ENCODE assay signal across 8 cellular contexts in the genomic region with DNA sequence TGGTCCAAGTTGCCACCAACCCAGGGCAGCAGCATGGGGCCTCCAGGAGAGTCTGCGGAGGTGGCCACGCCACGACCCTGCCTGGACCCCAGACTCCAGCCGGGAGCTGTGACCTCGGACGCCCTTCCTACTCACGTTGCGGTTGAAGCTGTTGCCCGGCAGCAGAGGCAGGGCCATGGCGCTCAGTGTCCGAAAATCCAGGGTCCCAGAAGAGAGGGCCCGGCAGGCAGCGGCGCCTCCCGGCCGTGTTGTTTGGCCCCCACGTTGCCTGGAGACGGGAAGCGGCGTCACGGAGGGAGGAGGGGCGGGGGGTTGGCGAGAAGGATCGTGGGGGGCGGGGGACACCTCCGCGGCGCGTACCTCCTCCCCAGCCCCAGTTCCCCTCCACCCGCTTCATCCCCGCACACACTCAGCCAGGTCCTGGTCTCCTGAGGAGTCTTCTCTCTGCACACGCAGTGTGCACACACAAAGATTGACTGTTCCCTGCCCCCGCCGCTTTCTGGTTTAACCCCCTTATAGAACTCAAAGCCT. TPM values are rescaled to one million over a fixed set of nuclear protein-coding genes. Genes with fewer than 3 reads are reported as not detected.
A peak's percentile ranks its signal among the peaks of the same experiment; 100 is the strongest.
DNase-seq lines count a peak whose midpoint lies in the region.

A gene with protein sequence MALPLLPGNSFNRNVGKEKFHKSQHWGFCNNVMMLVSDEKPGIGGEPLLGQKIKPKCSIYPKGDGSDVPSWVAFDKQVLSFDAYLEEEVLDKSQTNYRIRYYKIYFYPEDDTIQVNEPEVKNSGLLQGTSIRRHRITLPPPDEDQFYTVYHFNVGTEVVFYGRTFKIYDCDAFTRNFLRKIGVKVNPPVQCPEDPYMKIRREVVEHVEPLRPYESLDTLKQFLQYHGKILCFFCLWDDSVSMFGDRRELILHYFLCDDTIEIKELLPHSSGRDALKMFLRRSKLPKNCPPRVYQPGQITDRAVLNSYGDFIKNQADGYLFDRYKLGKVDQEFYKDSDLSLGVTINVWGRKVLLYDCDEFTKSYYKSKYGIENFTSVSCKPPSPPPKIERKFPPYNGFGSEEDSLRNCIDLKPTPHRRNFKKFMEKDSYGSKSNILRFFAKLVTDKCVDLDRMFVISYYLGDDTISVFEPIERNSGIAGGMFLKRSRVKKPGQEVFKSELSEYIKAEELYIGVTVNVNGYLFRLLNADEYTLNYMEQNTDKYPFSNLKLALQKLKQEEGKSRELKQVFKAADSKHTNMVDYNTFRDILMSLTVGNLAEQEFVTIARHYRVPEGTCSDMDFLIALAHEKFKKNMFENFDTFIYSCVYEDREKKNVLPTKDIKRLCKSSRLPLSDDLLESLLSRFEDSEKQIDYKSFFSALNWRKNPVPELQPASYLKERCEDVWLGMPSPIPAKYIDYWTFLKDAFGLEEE (minus strand): TSS at position 261 of the 531 bp plus-strand sequence. CDS start 84 bp downstream, at position 177.

- no peaks in the 10 kb centered on the region for H3K4me1 ChIP-seq in mesodermal cell (ENCODE audit: control insufficient read depth, insufficient read depth, low read length, poor library complexity, severe bottlenecking)

- 25 to 61% methylated on average over 3 to 12 of the region's 34 CpGs for WGBS in mesodermal cell (ENCODE audit: insufficient coverage in 2 of 2), 2 experiments

- POLR2A ChIA-PET in activated CD4-positive, alpha-beta memory T cell treated with anti-CD3 and anti-CD28 coated beads, Interleukin-2, amount 10 ng/mL, durations not matched to agents 7 days and 5 days (lab: Charles Lee), result interaction anchor here (1.7 kb wide), 1 partner anchor 90 kb away, joined by 8 read pairs; no protein-coding TSS in a partner anchor

- no peaks in the 10 kb centered on the region for H3K27me3 Mint-ChIP-seq in activated CD4-positive, alpha-beta memory T cell treated with anti-CD3 and anti-CD28 coated beads, Interleukin-2, amount 10 ng/mL, durations not matched to agents 7 days and 5 days

- no peaks in the 10 kb centered on the region for H3K36me3 ChIP-seq in mesodermal cell (ENCODE audit: control insufficient read depth, insufficient read depth, low read length)

- H3K27ac ChIP-seq in mesodermal cell (ENCODE audit: low read depth, low read length, severe bottlenecking), result no peak within 1 kb of the TSS

- H3K27ac Mint-ChIP-seq in activated CD4-positive, alpha-beta memory T cell treated with anti-CD3 and anti-CD28 coated beads, Interleukin-2, amount 10 ng/mL, durations not matched to agents 7 days and 5 days, result peak within 1 kb of the TSS; percentile 86

- H3K4me3 ChIP-seq in mesodermal cell (ENCODE audit: extremely low read depth, insufficient read depth, low read length, poor library complexity, severe bottlenecking), result peak within 1 kb of the TSS; percentile 8

- no peaks in the 10 kb centered on the region for H3K9me3 Mint-ChIP-seq in activated CD4-positive, alpha-beta memory T cell treated with anti-CD3 and anti-CD28 coated beads, Interleukin-2, amount 10 ng/mL, durations not matched to agents 7 days and 5 days

- peaks cover 20% of the 10 kb centered on the region for H3K4me1 Mint-ChIP-seq in activated CD4-positive, alpha-beta memory T cell treated with anti-CD3 and anti-CD28 coated beads, Interleukin-2, amount 10 ng/mL, durations not matched to agents 7 days and 5 days

- H3K36me3 Mint-ChIP-seq in activated CD4-positive, alpha-beta memory T cell treated with anti-CD3 and anti-CD28 coated beads, Interleukin-2, amount 10 ng/mL, durations not matched to agents 7 days and 5 days (ENCODE audit: low read depth), result no peaks in the 10 kb centered on the region

- H3K4me3 Mint-ChIP-seq in activated CD4-positive, alpha-beta memory T cell treated with anti-CD3 and anti-CD28 coated beads, Interleukin-2, amount 10 ng/mL, durations not matched to agents 7 days and 5 days, result peak within 1 kb of the TSS; percentile 72

- H3K9me3 ChIP-seq in mesodermal cell (ENCODE audit: control insufficient read depth, low read length), result no peaks in the 10 kb centered on the region

- DNase-seq in NCI-H2227 (lab: John Stamatoyannopoulos, UW; ENCODE audit: unreplicated experiment) (peak; percentile 39), NCI-H2227 treated with DMSO at 0.1 percent for 48 hours (lab: John Stamatoyannopoulos, UW) (no peak), NCI-H524 treated with DMSO at 0.1 percent for 48 hours (lab: John Stamatoyannopoulos, UW) (no peak), COLO829 (ENCODE audit: low spot score) (no peak)
- peak; percentile 55 for DNase-seq in activated CD4-positive, alpha-beta memory T cell treated with anti-CD3 and anti-CD28 coated beads, Interleukin-2, amount 10 ng/mL, durations not matched to agents 7 days and 5 days
- peak; percentile 58 for DNase-seq in effector CD8-positive, alpha-beta T cell (lab: John Stamatoyannopoulos, UW)
- DNase-seq in stimulated activated CD8-positive, alpha-beta memory T cell treated with anti-CD3 and anti-CD28 coated beads, Interleukin-7, amount 100 ng/mL, for 24 hours (ENCODE audit: low read depth), result peak; percentile 7

- CTCF ChIA-PET in activated CD4-positive, alpha-beta memory T cell treated with anti-CD3 and anti-CD28 coated beads, Interleukin-2, amount 10 ng/mL, durations not matched to agents 7 days and 5 days (lab: Charles Lee), result no interaction called here

RNA-seq across cellular contexts. Expression of the gene that starts here (rescaled TPM):
- total RNA-seq in activated CD4-positive, alpha-beta memory T cell treated with anti-CD3 and anti-CD28 coated beads, Interleukin-2, amount 10 ng/mL, durations not matched to agents 7 days and 5 days, result under 1 TPM; 0.63 TPM
- polyA plus RNA-seq in mesodermal cell (2013, experiment 1 of 2), result 1.8 TPM
- polyA plus RNA-seq in mesodermal cell (2013, experiment 2 of 2), result 2.2 TPM

Comparison
In these comparisons a context has a peak if more than half of its experiments do, and no peak if none do; other contexts are left out.
1. DNase-seq: peak in NCI-H2227 (single experiment), effector CD8-positive, alpha-beta T cell (single experiment) and stimulated activated CD8-positive, alpha-beta memory T cell treated with anti-CD3 and anti-CD28 coated beads, Interleukin-7, amount 100 ng/mL, for 24 hours (single experiment); none in NCI-H2227 treated with DMSO at 0.1 percent for 48 hours (single experiment), NCI-H524 treated with DMSO at 0.1 percent for 48 hours (single experiment) and COLO829 (single experiment).
2. Peak in DNase-seq in activated CD4-positive, alpha-beta memory T cell treated with anti-CD3 and anti-CD28 coated beads, Interleukin-2, amount 10 ng/mL, durations not matched to agents 7 days and 5 days; RNA of the gene not detected or under 1 TPM.